In the genomic region with DNA sequence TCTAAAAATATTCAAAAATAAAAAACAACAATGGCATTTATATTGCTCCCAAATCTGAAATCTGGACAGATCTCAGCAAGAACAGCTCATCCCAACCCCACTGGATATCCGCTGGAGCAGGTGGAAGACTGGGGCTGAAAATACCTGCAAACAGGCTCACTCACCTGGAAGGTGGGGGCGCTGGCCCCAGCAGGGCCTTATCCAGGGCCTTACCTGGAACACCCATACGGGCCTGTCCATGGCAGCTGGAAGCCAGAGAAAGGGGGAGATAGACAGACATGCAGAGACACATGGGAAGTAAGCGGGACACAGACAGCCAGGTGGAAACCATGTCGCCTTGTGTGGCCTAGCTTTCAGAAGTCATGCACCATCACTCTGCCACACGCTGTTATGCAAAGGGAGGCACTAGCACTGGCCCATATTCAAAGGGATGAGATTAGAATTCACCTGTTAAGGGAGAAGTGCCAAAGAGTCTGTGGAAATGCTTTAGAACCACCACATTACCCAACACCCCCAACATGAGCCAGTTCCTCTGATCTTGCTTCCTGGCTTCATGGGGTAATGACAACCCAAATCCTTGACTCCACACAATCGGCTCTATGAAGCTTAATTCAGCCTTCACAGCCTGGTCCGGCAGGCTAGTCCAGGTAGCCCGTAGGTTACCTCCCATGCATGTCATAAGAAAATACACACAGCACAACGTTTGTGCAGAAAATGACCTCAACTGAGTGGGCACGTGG, we compare ENCODE assay signal across 18 cellular contexts.
"Had no signal": no experiment of that assay in that cellular context is flagged by ENCODE, and none has a peak within 500 bp of the region (broad histone marks: within the 10 kb centered on the region; RNA-seq: fewer than 3 reads in every experiment).

No MANE protein-coding gene starts in this region.

- DNase-seq: foreskin melanocyte; left ventricle myocardium inferior; lower lobe of right lung; naive B cell; occipital lobe; pancreas; right lobe of liver; stimulated activated CD4-positive, alpha-beta T cell treated with anti-CD3 and anti-CD28 coated beads, Interleukin-4, amount 100 ng/mL, for 1 hour; stimulated activated CD8-positive, alpha-beta memory T cell treated with anti-CD3 and anti-CD28 coated beads, Interleukin-4, amount 100 ng/mL, for 48 hours; stimulated activated naive CD8-positive, alpha-beta T cell treated with anti-CD3 and anti-CD28 coated beads, Interleukin-15, Interleukin-2, amounts not matched to agents 100 U/mL and 50 U/mL, for 24 hours; tibial artery had no signal

- H3K9me3 ChIP-seq: left ventricle myocardium inferior, lower lobe of right lung, pancreas, right lobe of liver, tibial artery had no signal

- H3K27ac ChIP-seq: left ventricle myocardium inferior, lower lobe of right lung, pancreas, right lobe of liver, tibial artery had no signal

- H3K27me3 ChIP-seq: pancreas, right lobe of liver, tibial artery had no signal

- H3K4me3 ChIP-seq: left ventricle myocardium inferior, lower lobe of right lung, pancreas, right lobe of liver, tibial artery had no signal

- H3K4me1 ChIP-seq: left ventricle myocardium inferior, lower lobe of right lung, pancreas, right lobe of liver had no signal

- H3K27ac Mint-ChIP-seq: dendritic cell treated with granulocyte-macrophage colony-stimulating factor and Interleukin-4, amounts not matched to agents 40 ng/mL and 50 ng/mL, for 4 days; memory B cell; nephron; progenitor cell of endocrine pancreas; stimulated activated effector memory CD8-positive, alpha-beta T cell treated with anti-CD3 and anti-CD28 coated beads, Interleukin-12 subunit alpha, Interleukin-12 subunit beta, amount 100 ng/mL, for 72 hours had no signal

- H3K9me3 Mint-ChIP-seq: central memory CD8-positive, alpha-beta T cell; dendritic cell treated with granulocyte-macrophage colony-stimulating factor and Interleukin-4, amounts not matched to agents 40 ng/mL and 50 ng/mL, for 4 days; memory B cell; naive B cell; nephron; stimulated activated effector memory CD8-positive, alpha-beta T cell treated with anti-CD3 and anti-CD28 coated beads, Interleukin-12 subunit alpha, Interleukin-12 subunit beta, amount 100 ng/mL, for 72 hours had no signal

- H3K36me3 Mint-ChIP-seq: memory B cell; naive B cell; stimulated activated effector memory CD8-positive, alpha-beta T cell treated with anti-CD3 and anti-CD28 coated beads, Interleukin-12 subunit alpha, Interleukin-12 subunit beta, amount 100 ng/mL, for 72 hours had no signal

- H3K4me3 Mint-ChIP-seq: central memory CD8-positive, alpha-beta T cell; dendritic cell treated with granulocyte-macrophage colony-stimulating factor and Interleukin-4, amounts not matched to agents 40 ng/mL and 50 ng/mL, for 4 days; memory B cell; naive B cell; nephron; stimulated activated effector memory CD8-positive, alpha-beta T cell treated with anti-CD3 and anti-CD28 coated beads, Interleukin-12 subunit alpha, Interleukin-12 subunit beta, amount 100 ng/mL, for 72 hours had no signal

- H3K4me1 Mint-ChIP-seq: central memory CD8-positive, alpha-beta T cell; memory B cell; naive B cell; nephron; stimulated activated effector memory CD8-positive, alpha-beta T cell treated with anti-CD3 and anti-CD28 coated beads, Interleukin-12 subunit alpha, Interleukin-12 subunit beta, amount 100 ng/mL, for 72 hours had no signal

- H3K36me3 ChIP-seq: left ventricle myocardium inferior, lower lobe of right lung, pancreas, right lobe of liver, tibial artery had no signal

- ATAC-seq: lower lobe of right lung; pancreas; right lobe of liver; stimulated activated effector memory CD8-positive, alpha-beta T cell treated with anti-CD3 and anti-CD28 coated beads, Interleukin-12 subunit alpha, Interleukin-12 subunit beta, amount 100 ng/mL, for 72 hours; stimulated activated naive CD8-positive, alpha-beta T cell treated with anti-CD3 and anti-CD28 coated beads, Interleukin-15, Interleukin-2, amounts not matched to agents 100 U/mL and 50 U/mL, for 24 hours had no signal

- FAIRE-seq: keratinocyte, pancreas had no signal
